ENCODE assay signal across 1 cellular context in the genomic region with DNA sequence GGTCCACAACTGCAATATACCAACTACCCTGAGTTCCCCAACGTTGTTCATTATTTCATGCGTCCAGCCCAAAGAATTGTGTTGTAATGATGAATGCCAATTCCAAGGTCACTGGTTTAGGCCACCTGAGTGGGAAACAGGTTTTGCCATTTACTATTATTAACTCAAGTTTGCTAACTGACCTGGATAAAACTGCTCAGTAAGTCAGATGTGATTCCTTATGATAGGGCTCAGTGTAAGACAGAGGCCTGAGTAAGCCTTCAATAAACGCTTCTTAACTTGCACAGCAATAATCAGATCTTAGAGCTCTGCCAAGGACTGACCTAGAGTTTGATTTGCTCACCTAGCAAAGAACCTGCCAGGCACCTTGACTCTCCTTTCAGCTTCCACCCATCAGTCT.
TF ChIP-seq lines count a peak whose summit lies in the region.

No MANE protein-coding gene starts in this region.

TF ChIP-seq in endothelial cell of umbilical vein, 7 proteins besides CTCF, POLR2A, EP300 and RAD21:
- TF ChIP-seq EZH2 (IDR thresholded peaks at IDR 0.05; ENCODE audit: borderline replicate concordance, low read depth, low read length, severe bottlenecking) (no peak), FOS (IDR thresholded peaks at IDR 0.05; ENCODE audit: borderline replicate concordance, insufficient read depth, low read length) (no peak), MYC (IDR thresholded peaks at IDR 0.05; ENCODE audit: low read depth, low read length) (no peak), GATA2 (IDR thresholded peaks at IDR 0.05; ENCODE audit: insufficient read depth, insufficient read length, low read depth, low read length) (no peak), POLR2AphosphoS5 (IDR thresholded peaks at IDR 0.05; ENCODE audit: insufficient read depth, low read depth, low read length) (no peak), JUN (IDR thresholded peaks at IDR 0.05; ENCODE audit: borderline replicate concordance, insufficient read depth, insufficient read length, low read depth) (no peak)
- TF ChIP-seq, protein P1, sequence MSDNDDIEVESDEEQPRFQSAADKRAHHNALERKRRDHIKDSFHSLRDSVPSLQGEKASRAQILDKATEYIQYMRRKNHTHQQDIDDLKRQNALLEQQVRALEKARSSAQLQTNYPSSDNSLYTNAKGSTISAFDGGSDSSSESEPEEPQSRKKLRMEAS (IDR thresholded peaks at IDR 0.05; ENCODE audit: insufficient read depth, insufficient read length) = no peak
TF ChIP-seq in endothelial cell of umbilical vein: peak in this region for 0.
